19 cellular contexts compared by ENCODE assay signal in genomic region chr10:99590799-99591198, GRCh38. TPM values are rescaled to one million over a fixed set of nuclear protein-coding genes. Genes with fewer than 3 reads are reported as not detected.
DNase-seq lines count a peak whose midpoint lies in the region; ATAC-seq and TF ChIP-seq lines count a peak whose summit lies in the region.
"Had no signal": no experiment of that assay in that cellular context is flagged by ENCODE, and none has a peak within 500 bp of the region (broad histone marks: within the 10 kb centered on the region; RNA-seq: fewer than 3 reads in every experiment).

No MANE protein-coding gene starts in this region.

- no peak overlapping the region for H3K27ac Mint-ChIP-seq in progenitor cell of endocrine pancreas
- no peak overlapping the region for H3K27ac Mint-ChIP-seq in natural killer cell treated with Interleukin-12 subunit alpha and Interleukin-12 subunit beta and Interleukin-15 and Interleukin-18, amount 100 ng/mL, for 72 hours
- H3K27ac Mint-ChIP-seq: B cell; CD4-positive, alpha-beta T cell; CD8-positive, alpha-beta T cell had no signal

- H3K4me1 ChIP-seq in HEK293 (ENCODE audit: control insufficient read depth, insufficient read depth, low read length) (no peaks in the 10 kb centered on the region), colonic mucosa (peaks cover 4% of the 10 kb centered on the region), mucosa of descending colon (ENCODE audit: low read depth) (peaks cover 16% of the 10 kb centered on the region), transverse colon (peaks cover 3 to 42% (median 17%) of the 10 kb centered on the region in 4 donors)

- H3K36me3 Mint-ChIP-seq in progenitor cell of endocrine pancreas (ENCODE audit: insufficient read depth), result no peaks in the 10 kb centered on the region
- no peaks in the 10 kb centered on the region for H3K36me3 Mint-ChIP-seq in natural killer cell treated with Interleukin-12 subunit alpha and Interleukin-12 subunit beta and Interleukin-15 and Interleukin-18, amount 100 ng/mL, for 72 hours
- H3K36me3 Mint-ChIP-seq: CD8-positive, alpha-beta T cell had no signal

- H3K4me3 ChIP-seq in HEK293 (ENCODE audit: low read depth, low read length), result no peak overlapping the region
- H3K4me3 ChIP-seq in colonic mucosa, result no peak overlapping the region
- H3K4me3 ChIP-seq in mucosa of descending colon, result no peak overlapping the region
- H3K4me3 ChIP-seq in transverse colon, result no peak overlapping the region
- H3K4me3 ChIP-seq: A549; BLaER1 treated with 17β-estradiol and CSF1 and Interleukin-3, amounts not matched to agents 10 nM and 100 nM had no signal

- peak overlapping the region in 1 of 2 donors; percentile 48 for H3K9ac ChIP-seq in colonic mucosa (ENCODE audit: low read depth in 2 of 2, low read length in 2 of 2)
- H3K9ac ChIP-seq: BLaER1 treated with 17β-estradiol and CSF1 and Interleukin-3, amounts not matched to agents 10 nM and 100 nM had no signal

- no peak for TF ChIP-seq CTCF in HEK293 (tag by site-specific recombination; IDR thresholded peaks at IDR 0.05)
- no peak for TF ChIP-seq CTCF in colonic mucosa (IDR thresholded peaks at IDR 0.05)
- TF ChIP-seq CTCF in mucosa of descending colon (IDR thresholded peaks at IDR 0.05), result no peak
- no peak for TF ChIP-seq CTCF in transverse colon (IDR thresholded peaks at IDR 0.05)
- no peak for TF ChIP-seq CTCF in progenitor cell of endocrine pancreas (IDR thresholded peaks at IDR 0.05; ENCODE audit: unreplicated experiment)

- intact Hi-C loops in colonic mucosa (cut with DNase I), result no loop called here
- intact Hi-C loops in mucosa of descending colon (cut with DNase I, micrococcal nuclease), result no loop called here
- intact Hi-C loops in transverse colon (cut with DNase I; ENCODE audit: low total_unique reads), result no loop called here

- POLR2A ChIA-PET in HEK293 (lab: Yijun Ruan, JAX), result interaction anchor here (0.7 to 0.8 kb wide), 2 partner anchors 30 to 555 kb away, joined by 4 to 5 read pairs; partner anchors contain the start of gene SLC25A28

- DNase-seq in colonic mucosa, result no peak
- DNase-seq in mucosa of descending colon, result peak in 2 of 3 donors; percentile 33 to 52
- peak; percentile 20 for DNase-seq in transverse colon
- DNase-seq in progenitor cell of endocrine pancreas (ENCODE audit: low spot score, unreplicated experiment), result no peak
- DNase-seq in superior temporal gyrus (ENCODE audit: extremely low spot score), result no peak
- DNase-seq in natural killer cell treated with Interleukin-12 subunit alpha and Interleukin-12 subunit beta and Interleukin-15 and Interleukin-18, amount 100 ng/mL, for 72 hours (ENCODE audit: low spot score), result no peak
- DNase-seq: AML-193; Caco-2; Calu3; CD4-positive, alpha-beta T cell; CD8-positive, alpha-beta T cell; DMS79 treated with DMSO at 0.1 percent for 48 hours; GF-D8 had no signal

- no peak for TF ChIP-seq EP300 in transverse colon (IDR thresholded peaks at IDR 0.05; ENCODE audit: low read depth)

- TF ChIP-seq POLR2A in transverse colon (IDR thresholded peaks at IDR 0.05), result no peak

- H3K27me3 ChIP-seq in colonic mucosa, result no peaks in the 10 kb centered on the region
- H3K27me3 ChIP-seq in transverse colon, result no peaks in the 10 kb centered on the region
- H3K27me3 ChIP-seq: BLaER1 treated with 17β-estradiol and CSF1 and Interleukin-3, amounts not matched to agents 10 nM and 100 nM had no signal

- H3K4me1 Mint-ChIP-seq in progenitor cell of endocrine pancreas (ENCODE audit: low read depth), result peaks cover 3% of the 10 kb centered on the region
- no peaks in the 10 kb centered on the region for H3K4me1 Mint-ChIP-seq in natural killer cell treated with Interleukin-12 subunit alpha and Interleukin-12 subunit beta and Interleukin-15 and Interleukin-18, amount 100 ng/mL, for 72 hours (ENCODE audit: low read depth in 2 of 2)
- H3K4me1 Mint-ChIP-seq: B cell had no signal

- H3K9me3 ChIP-seq in HEK293 (ENCODE audit: control insufficient read depth, insufficient read depth, low read depth, low read length), result no peaks in the 10 kb centered on the region
- no peaks in the 10 kb centered on the region for H3K9me3 ChIP-seq in colonic mucosa
- no peaks in the 10 kb centered on the region for H3K9me3 ChIP-seq in mucosa of descending colon
- H3K9me3 ChIP-seq in transverse colon, result no peaks in the 10 kb centered on the region
- H3K9me3 ChIP-seq: A549; BLaER1 treated with 17β-estradiol and CSF1 and Interleukin-3, amounts not matched to agents 10 nM and 100 nM; Caco-2 had no signal

- H3K9me3 Mint-ChIP-seq in progenitor cell of endocrine pancreas (ENCODE audit: low read depth), result no peaks in the 10 kb centered on the region
- no peaks in the 10 kb centered on the region for H3K9me3 Mint-ChIP-seq in natural killer cell treated with Interleukin-12 subunit alpha and Interleukin-12 subunit beta and Interleukin-15 and Interleukin-18, amount 100 ng/mL, for 72 hours
- H3K9me3 Mint-ChIP-seq: CD4-positive, alpha-beta T cell; CD8-positive, alpha-beta T cell had no signal

- peaks cover 6% of the 10 kb centered on the region for H3K27me3 Mint-ChIP-seq in progenitor cell of endocrine pancreas
- peaks cover 7 to 23% of the 10 kb centered on the region in 2 donors for H3K27me3 Mint-ChIP-seq in natural killer cell treated with Interleukin-12 subunit alpha and Interleukin-12 subunit beta and Interleukin-15 and Interleukin-18, amount 100 ng/mL, for 72 hours

- ATAC-seq in mucosa of descending colon, result peak; percentile 45
- no peak for ATAC-seq in natural killer cell treated with Interleukin-12 subunit alpha and Interleukin-12 subunit beta and Interleukin-15 and Interleukin-18, amount 100 ng/mL, for 72 hours
- ATAC-seq: A549; CD8-positive, alpha-beta T cell had no signal

- H3K36me3 ChIP-seq in HEK293 (ENCODE audit: control insufficient read depth in 2 of 2, insufficient read depth in 1 of 2, low read length in 2 of 2) (no peaks in the 10 kb centered on the region; a peak in 1 of 3 replicates), colonic mucosa (no peaks in the 10 kb centered on the region), mucosa of descending colon (ENCODE audit: low read depth) (no peaks in the 10 kb centered on the region), transverse colon (no peaks in the 10 kb centered on the region)
- H3K36me3 ChIP-seq: BLaER1 treated with 17β-estradiol and CSF1 and Interleukin-3, amounts not matched to agents 10 nM and 100 nM had no signal

- in situ Hi-C loops in transverse colon (cut with MboI; ENCODE audit: low pct_ligation_motif_present in 1 of 4, low pct_unique_long_range_greater_than_20kb in 1 of 4, low sequenced_read_pairs in 3 of 4), result no loop called here

- WGBS in transverse colon (ENCODE audit: low coverage in 1 of 2), 2 donors, result 34 to 63% methylated on average over 7 of the region's 7 CpGs

- no peak overlapping the region for H3K4me3 Mint-ChIP-seq in progenitor cell of endocrine pancreas (ENCODE audit: low read depth)
- no peak overlapping the region for H3K4me3 Mint-ChIP-seq in natural killer cell treated with Interleukin-12 subunit alpha and Interleukin-12 subunit beta and Interleukin-15 and Interleukin-18, amount 100 ng/mL, for 72 hours
- H3K4me3 Mint-ChIP-seq: B cell; CD4-positive, alpha-beta T cell; CD8-positive, alpha-beta T cell had no signal

- CTCF ChIA-PET in HEK293 (lab: Yijun Ruan, JAX), result interaction anchor here (0.7 to 2.8 kb wide), 3 partner anchors 11 to 31 kb away, joined by 3 to 12 read pairs (median 7); no protein-coding TSS in a partner anchor

- H3K27ac ChIP-seq in HEK293 (ENCODE audit: extremely low read depth, low read depth, low read length), result no peak overlapping the region
- peak overlapping the region; percentile 32 for H3K27ac ChIP-seq in colonic mucosa
- H3K27ac ChIP-seq in transverse colon, result peak overlapping the region; percentile 34 to 45 (median 42)
- H3K27ac ChIP-seq: 22Rv1; A549; BLaER1 treated with 17β-estradiol and CSF1 and Interleukin-3, amounts not matched to agents 10 nM and 100 nM; C4-2B had no signal

TF ChIP-seq in HEK293, 187 proteins besides CTCF, POLR2A, EP300 and RAD21:
- TF ChIP-seq ZNF140 (tag by site-specific recombination; IDR thresholded peaks at IDR 0.05) (0 out of 2 replicates have a peak, but pooled peaks have one; percentile 26), ZNF223 (tag by site-specific recombination; IDR thresholded peaks at IDR 0.05) (no peak)

RNA-seq across cellular contexts. Expression of gene SLC25A28, which starts 29.4 kb away (rescaled TPM):
- total RNA-seq in colonic mucosa (10 to 100 TPM; 29.6 to 38.7 TPM), mucosa of descending colon (10 to 100 TPM; 38.2 to 64.4 (median 39.6) TPM), transverse colon (10 to 100 TPM; 22.1 to 36.2 (median 30.1) TPM), progenitor cell of endocrine pancreas (29.4 and 32.0 TPM in 2 replicates)
- total RNA-seq in natural killer cell treated with Interleukin-12 subunit alpha and Interleukin-12 subunit beta and Interleukin-15 and Interleukin-18, amount 100 ng/mL, for 72 hours, result 10 to 100 TPM; 43.4 to 58.7 TPM

RNA-seq across cellular contexts. Expression of gene NKX2-3, which starts 58.1 kb away (rescaled TPM):
- total RNA-seq in colonic mucosa (1 to 10 TPM; 5.4 to 7.9 TPM), mucosa of descending colon (10 to 100 TPM in 2 of 3 donors, 1 to 10 TPM in 1; 4.9 to 38.5 (median 11.0) TPM), transverse colon (10 to 100 TPM in 2 of 4 donors, 1 to 10 TPM in 2; 7.0 to 11.1 (median 9.7) TPM), progenitor cell of endocrine pancreas (not detected in 2 replicates)
- not detected for total RNA-seq in natural killer cell treated with Interleukin-12 subunit alpha and Interleukin-12 subunit beta and Interleukin-15 and Interleukin-18, amount 100 ng/mL, for 72 hours
- total RNA-seq: B cell; Calu3; CD4-positive, alpha-beta T cell; CD8-positive, alpha-beta T cell had no signal

Comparison
In these comparisons a context has a peak if more than half of its experiments do, and no peak if none do; other contexts are left out.
1. DNase-seq: peak in mucosa of descending colon (2 of 3) and transverse colon (single experiment); none in colonic mucosa (single experiment), progenitor cell of endocrine pancreas (single experiment), superior temporal gyrus (single experiment) and natural killer cell treated with Interleukin-12 subunit alpha and Interleukin-12 subunit beta and Interleukin-15 and Interleukin-18, amount 100 ng/mL, for 72 hours (single experiment).